Comparison of ENCODE assay signal across 31 cellular contexts in the genomic region with DNA sequence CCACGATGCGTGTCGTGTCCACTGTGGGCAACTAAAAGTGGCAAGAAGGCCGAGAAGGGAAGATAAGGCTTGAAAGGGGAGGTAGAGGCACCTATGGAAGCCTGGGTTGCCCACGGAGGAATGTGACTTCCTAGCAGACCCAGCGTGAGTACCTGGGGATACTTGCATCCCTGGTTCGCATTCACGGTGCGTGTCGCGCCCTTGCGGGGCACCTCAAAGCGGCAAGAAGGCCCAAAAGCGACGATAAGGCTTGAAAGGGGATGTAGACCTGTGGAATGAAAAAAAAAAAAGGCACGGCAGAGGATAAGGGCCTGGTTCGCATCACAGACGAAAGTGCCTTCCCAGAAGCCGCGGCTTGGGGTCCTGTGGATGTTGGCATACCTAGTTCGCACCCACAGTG.
"Had no signal": no experiment of that assay in that cellular context is flagged by ENCODE, and none has a peak within 500 bp of the region (broad histone marks: within the 10 kb centered on the region; RNA-seq: fewer than 3 reads in every experiment).

No MANE protein-coding gene starts in this region.

- H3K4me3 ChIP-seq: adrenal gland, body of pancreas, breast epithelium had no signal

- H3K9me3 ChIP-seq: adrenal gland had no signal

- DNase-seq: activated B cell treated with CpG ODN at 0.5 μM for 24 hours; activated CD4-positive, alpha-beta memory T cell treated with anti-CD3 and anti-CD28 coated beads for 36 hours; activated CD4-positive, alpha-beta T cell treated with anti-CD3 and anti-CD28 coated beads for 4 hours; activated CD4-positive, alpha-beta T cell treated with anti-CD3 and anti-CD28 coated beads, Interleukin-2, amount 10 ng/mL, durations not matched to agents 24 days and 14 days; activated CD4-positive, alpha-beta T cell treated with anti-CD3 and anti-CD28 coated beads, Interleukin-2, amount 50 U/mL, for 1 hour; activated CD4-positive, alpha-beta T cell treated with anti-CD3 and anti-CD28 coated beads, Interleukin-2, amount 50 U/mL, for 4 hours; activated CD4-positive, CD25-positive, alpha-beta regulatory T cell treated with anti-CD3 and anti-CD28 coated beads, Interleukin-2, amount 50 U/mL, for 72 hours; activated CD8-positive, alpha-beta memory T cell treated with anti-CD3 and anti-CD28 coated beads, Interleukin-2, amount 50 U/mL, for 4 hours; activated CD8-positive, alpha-beta T cell treated with anti-CD3 and anti-CD28 coated beads for 36 hours; activated effector memory CD4-positive, alpha-beta T cell treated with anti-CD3 and anti-CD28 coated beads, Interleukin-2, amount 50 U/mL, for 16 hours; activated gamma-delta T cell treated with Interleukin-2 at 50 U/mL for 16 hours; activated naive CD4-positive, alpha-beta T cell; activated naive CD4-positive, alpha-beta T cell treated with anti-CD3 and anti-CD28 coated beads for 36 hours; activated naive CD4-positive, alpha-beta T cell treated with anti-CD3 and anti-CD28 coated beads, Interleukin-2, amount 50 U/mL, for 16 hours; activated naive CD8-positive, alpha-beta T cell treated with anti-CD3 and anti-CD28 coated beads for 36 hours; activated T-cell treated with anti-CD3 and anti-CD28 coated beads for 4 hours; activated T-cell treated with anti-CD3 and anti-CD28 coated beads, Interleukin-2, amount 50 U/mL, for 1 hour; activated T-cell treated with anti-CD3 and anti-CD28 coated beads, Interleukin-2, amount 50 U/mL, for 4 hours; activated T-cell treated with anti-CD3 and anti-CD28 coated beads, Interleukin-2, amount 50 U/mL, for 72 hours; adrenal gland; amniotic stem cell; body of pancreas; brain microvascular endothelial cell; central memory CD4-positive, alpha-beta T cell; T-helper 1 cell; T-helper 2 cell; T-helper 9 cell had no signal

- H3K36me3 ChIP-seq: adrenal gland, brain microvascular endothelial cell, breast epithelium had no signal

- H3K27ac ChIP-seq: adrenal gland, body of pancreas, brain microvascular endothelial cell, breast epithelium, VCaP had no signal

- H3K4me1 ChIP-seq: adrenal gland, body of pancreas, breast epithelium had no signal

- ATAC-seq: activated CD8-positive, alpha-beta T cell treated with anti-CD3 and anti-CD28 coated beads for 36 hours; activated naive CD4-positive, alpha-beta T cell treated with anti-CD3 and anti-CD28 coated beads, Interleukin-2, amount 50 U/mL, for 72 hours; activated T-cell treated with anti-CD3 and anti-CD28 coated beads, Interleukin-2, amount 50 U/mL, for 4 hours; activated T-cell treated with anti-CD3 and anti-CD28 coated beads, Interleukin-2, amount 50 U/mL, for 72 hours; activated T-helper 17 cell treated with anti-CD3 and anti-CD28 coated beads, Interleukin-2, amount 50 U/mL, for 72 hours; body of pancreas had no signal

- H3K27me3 ChIP-seq: adrenal gland, body of pancreas, brain microvascular endothelial cell, breast epithelium had no signal
